10 cellular contexts compared by ENCODE assay signal in genomic region chr20:46255440-46256104, GRCh38. TPM values are rescaled to one million over a fixed set of nuclear protein-coding genes. Genes with fewer than 3 reads are reported as not detected.
DNase-seq lines count a peak whose midpoint lies in the region; ATAC-seq, FAIRE-seq and TF ChIP-seq lines count a peak whose summit lies in the region.
"Had no signal": no experiment of that assay in that cellular context is flagged by ENCODE, and none has a peak within 500 bp of the region (broad histone marks: within the 10 kb centered on the region; RNA-seq: fewer than 3 reads in every experiment).

No MANE protein-coding gene starts in this region.

- H3K9me3 Mint-ChIP-seq in CD4-positive, alpha-beta memory T cell: peaks cover 0 to 2% (median 0%) of the 10 kb centered on the region in 8 donors

- H3K27me3 Mint-ChIP-seq in CD4-positive, alpha-beta memory T cell: peaks cover 34 to 35% of the 10 kb centered on the region in 2 donors

- no peaks in the 10 kb centered on the region for H3K9me3 ChIP-seq in CD4-positive, alpha-beta memory T cell (ENCODE audit: control insufficient read depth in 1 of 2, low read length in 2 of 2)
- no peaks in the 10 kb centered on the region for H3K9me3 ChIP-seq in kidney (ENCODE audit: control insufficient read depth in 1 of 2, low read length in 2 of 2)
- H3K9me3 ChIP-seq: SJSA1 had no signal

- peaks cover 24% of the 10 kb centered on the region for H3K27me3 ChIP-seq in CD4-positive, alpha-beta memory T cell (ENCODE audit: insufficient read depth, low read length)

- TF ChIP-seq CTCF in kidney (IDR thresholded peaks at IDR 0.05; ENCODE audit: borderline replicate concordance, extremely low read depth, insufficient read depth): no peak

- peak in 3 of 5 donors; percentile 16 to 24 (median 22) for DNase-seq in CD4-positive, alpha-beta memory T cell
- DNase-seq in NCI-H128 (lab: John Stamatoyannopoulos, UW; ENCODE audit: unreplicated experiment) (peak; percentile 98), SW480 (ENCODE audit: low spot score) (peak; percentile 85), kidney (peak; percentile 93), NK-92 (lab: John Stamatoyannopoulos, UW; ENCODE audit: unreplicated experiment) (no peak), activated gamma-delta T cell treated with Interleukin-2 at 50 U/mL for 16 hours (no peak)

- intact Hi-C loops in CD4-positive, alpha-beta memory T cell (cut with micrococcal nuclease): no loop called here
- intact Hi-C loops in kidney (cut with DNase I): no loop called here

- POLR2A ChIA-PET in CD4-positive, alpha-beta memory T cell (lab: Charles Lee; ENCODE audit: partially characterized antibody): no interaction called here

- CTCF ChIA-PET in CD4-positive, alpha-beta memory T cell (lab: Charles Lee; ENCODE audit: partially characterized antibody): no interaction called here

- no peak overlapping the region for H3K4me3 ChIP-seq in CD4-positive, alpha-beta memory T cell (ENCODE audit: low read length in 2 of 2)
- H3K4me3 ChIP-seq in kidney (ENCODE audit: low read length in 2 of 2): no peak overlapping the region
- H3K4me3 ChIP-seq: SJSA1 had no signal

- H3K36me3 ChIP-seq in CD4-positive, alpha-beta memory T cell (ENCODE audit: insufficient read depth, low read length): no peaks in the 10 kb centered on the region
- no peaks in the 10 kb centered on the region for H3K36me3 ChIP-seq in kidney (ENCODE audit: control insufficient read depth in 1 of 2, insufficient read depth in 2 of 2, low read length in 2 of 2)
- H3K36me3 ChIP-seq: SJSA1 had no signal

- H3K4me1 Mint-ChIP-seq in CD4-positive, alpha-beta memory T cell: peaks cover 0 to 4% (median 0%) of the 10 kb centered on the region in 4 donors

- no peak overlapping the region for H3K27ac Mint-ChIP-seq in CD4-positive, alpha-beta memory T cell

- H3K9ac ChIP-seq in kidney (ENCODE audit: low read length in 2 of 2): no peak overlapping the region

- no peak for FAIRE-seq in kidney (lab: Jason Lieb, UNC)
- FAIRE-seq: G401.6 had no signal

- ATAC-seq in HG02610 (IDR thresholded peaks at IDR 0.05; ENCODE audit: unreplicated experiment) (no peak), HG03175 (IDR thresholded peaks at IDR 0.05; ENCODE audit: unreplicated experiment) (no peak)

- H3K36me3 Mint-ChIP-seq in CD4-positive, alpha-beta memory T cell: no peaks in the 10 kb centered on the region

- H3K4me3 Mint-ChIP-seq in CD4-positive, alpha-beta memory T cell: no peak overlapping the region

- H3K4me1 ChIP-seq in CD4-positive, alpha-beta memory T cell (ENCODE audit: insufficient read depth, low read length): no peaks in the 10 kb centered on the region
- H3K4me1 ChIP-seq in kidney (ENCODE audit: control insufficient read depth in 1 of 2, insufficient read depth in 1 of 2, low read depth in 1 of 2, low read length in 2 of 2): no peaks in the 10 kb centered on the region
- H3K4me1 ChIP-seq: SJSA1 had no signal

- H3K27ac ChIP-seq in CD4-positive, alpha-beta memory T cell (ENCODE audit: low read depth, low read length): no peak overlapping the region
- H3K27ac ChIP-seq in kidney (ENCODE audit: low read depth in 2 of 2, low read length in 2 of 2): no peak overlapping the region
- H3K27ac ChIP-seq: SJSA1 had no signal

RNA-seq across cellular contexts. Expression of gene CDH22, which starts 52.7 kb away (rescaled TPM):
- total RNA-seq in CD4-positive, alpha-beta memory T cell: not detected
- not detected for polyA plus RNA-seq in CD4-positive, alpha-beta memory T cell
- 1.6 TPM for total RNA-seq in kidney
- 0.19 TPM for polyA plus RNA-seq in kidney (ENCODE audit: insufficient read depth, low read depth, low replicate concordance)
- total RNA-seq: SJSA1 had no signal

Comparison
In these comparisons a context has a peak if more than half of its experiments do, and no peak if none do; other contexts are left out.
1. DNase-seq: peak in CD4-positive, alpha-beta memory T cell (3 of 5), NCI-H128 (single experiment), SW480 (single experiment) and kidney (single experiment); none in NK-92 (single experiment) and activated gamma-delta T cell treated with Interleukin-2 at 50 U/mL for 16 hours (single experiment).